8 cellular contexts compared by ENCODE assay signal in genomic region chr17:75109407-75110236, GRCh38. TPM values are rescaled to one million over a fixed set of nuclear protein-coding genes. Genes with fewer than 3 reads are reported as not detected.
A peak's percentile ranks its signal among the peaks of the same experiment; 100 is the strongest.
DNase-seq lines count a peak whose midpoint lies in the region; ATAC-seq and TF ChIP-seq lines count a peak whose summit lies in the region.

TSS of gene ARMC7 (plus strand) at chr17:75109969. CDS start at chr17:75110289, 320 bp downstream.

- peaks cover 28% of the 10 kb centered on the region for H3K4me1 Mint-ChIP-seq in activated CD4-positive, alpha-beta T cell treated with anti-CD3 and anti-CD28 coated beads for 36 hours

- peaks cover 14% of the 10 kb centered on the region for H3K36me3 Mint-ChIP-seq in activated CD4-positive, alpha-beta T cell treated with anti-CD3 and anti-CD28 coated beads for 36 hours (ENCODE audit: low read depth)

- POLR2A ChIA-PET in activated CD4-positive, alpha-beta T cell treated with anti-CD3 and anti-CD28 coated beads for 36 hours (lab: Charles Lee): interaction anchor here (0.6 to 1.3 kb wide), 3 partner anchors 10 to 296 kb away, joined by 3 to 4 read pairs (median 4); partner anchors contain the start of gene GRB2

- H3K4me3 Mint-ChIP-seq in activated CD4-positive, alpha-beta T cell treated with anti-CD3 and anti-CD28 coated beads for 36 hours: peak within 1 kb of the TSS; percentile 79

- peak within 1 kb of the TSS; percentile 47 for H3K27ac ChIP-seq in cingulate gyrus (ENCODE audit: low read depth, low read length)

- intact Hi-C loops in activated CD4-positive, alpha-beta T cell treated with anti-CD3 and anti-CD28 coated beads for 36 hours (cut with DNase I, micrococcal nuclease): loop anchor here (1.0 to 5.0 kb wide), 13 partner anchors 20 to 408 kb away; partner anchors contain the start of genes ATP5PD (in 1 of the 2), CASKIN2 (in 1 of the 2), JPT1 (in 1 of the 2) and KCTD2 (in 1 of the 2)

- peak; percentile 48 for ATAC-seq in GM19043 (IDR thresholded peaks at IDR 0.05; ENCODE audit: low read depth, unreplicated experiment)
- ATAC-seq in HG03432 (IDR thresholded peaks at IDR 0.05; ENCODE audit: unreplicated experiment): peak; percentile 78
- ATAC-seq in activated CD4-positive, alpha-beta T cell treated with anti-CD3 and anti-CD28 coated beads for 36 hours: peak; percentile 82
- ATAC-seq in left lobe of liver: peak; percentile 88

- no peaks in the 10 kb centered on the region for H3K27me3 Mint-ChIP-seq in activated CD4-positive, alpha-beta T cell treated with anti-CD3 and anti-CD28 coated beads for 36 hours

- DNase-seq in AG10803 (ENCODE audit: low read depth) (peak; percentile 76), NCI-H460 (ENCODE audit: extremely low read depth, low read depth) (peak; percentile 79), left lobe of liver (ENCODE audit: low spot score) (peak; percentile 93)
- DNase-seq in activated CD4-positive, alpha-beta T cell treated with anti-CD3 and anti-CD28 coated beads for 36 hours: peak; percentile 95
- DNase-seq in stimulated activated CD4-positive, alpha-beta T cell treated with anti-CD3 and anti-CD28 coated beads, Interleukin-2, amount 100 ng/mL, for 24 hours: peak; percentile 93 to 96

- CTCF ChIA-PET in activated CD4-positive, alpha-beta T cell treated with anti-CD3 and anti-CD28 coated beads for 36 hours (lab: Charles Lee): interaction anchor here (0.6 to 7.6 kb wide), 13 partner anchors 10 to 152 kb away, joined by 3 to 154 read pairs (median 3); partner anchors contain the start of genes GGA3, HID1 and MRPS7

- H3K9me3 Mint-ChIP-seq in activated CD4-positive, alpha-beta T cell treated with anti-CD3 and anti-CD28 coated beads for 36 hours (ENCODE audit: low read depth): no peaks in the 10 kb centered on the region

- H3K4me3 ChIP-seq in AG10803 (ENCODE audit: low read length): peak within 1 kb of the TSS; percentile 87

- peak within 1 kb of the TSS; percentile 92 for H3K27ac Mint-ChIP-seq in activated CD4-positive, alpha-beta T cell treated with anti-CD3 and anti-CD28 coated beads for 36 hours

- TF ChIP-seq CTCF in AG10803 (conservative IDR thresholded peaks at IDR 0.05; ENCODE audit: low read length): no peak

RNA-seq across cellular contexts. Expression of gene ARMC7, which starts in this region (rescaled TPM):
- total RNA-seq in NCI-H460 (2014; rRNA removed; shearing (Covaris generic)): 9.1 and 14.3 TPM in 2 replicates
- polyA plus RNA-seq in NCI-H460 (2014; cell fraction: nucleus; rRNA removed): 6.4 and 7.4 TPM in 2 replicates
- total RNA-seq in activated CD4-positive, alpha-beta T cell treated with anti-CD3 and anti-CD28 coated beads for 36 hours: 1 to 10 TPM; 6.7 to 7.7 TPM
- total RNA-seq in left lobe of liver: 5.6 TPM

Comparison
In these comparisons a context has a peak if more than half of its experiments do, and no peak if none do; other contexts are left out.
1. Peak in every context shown above with its lines: DNase-seq, ATAC-seq, H3K4me3 ChIP-seq and H3K27ac ChIP-seq.